ENCODE assay signal across 8 cellular contexts in the genomic region with DNA sequence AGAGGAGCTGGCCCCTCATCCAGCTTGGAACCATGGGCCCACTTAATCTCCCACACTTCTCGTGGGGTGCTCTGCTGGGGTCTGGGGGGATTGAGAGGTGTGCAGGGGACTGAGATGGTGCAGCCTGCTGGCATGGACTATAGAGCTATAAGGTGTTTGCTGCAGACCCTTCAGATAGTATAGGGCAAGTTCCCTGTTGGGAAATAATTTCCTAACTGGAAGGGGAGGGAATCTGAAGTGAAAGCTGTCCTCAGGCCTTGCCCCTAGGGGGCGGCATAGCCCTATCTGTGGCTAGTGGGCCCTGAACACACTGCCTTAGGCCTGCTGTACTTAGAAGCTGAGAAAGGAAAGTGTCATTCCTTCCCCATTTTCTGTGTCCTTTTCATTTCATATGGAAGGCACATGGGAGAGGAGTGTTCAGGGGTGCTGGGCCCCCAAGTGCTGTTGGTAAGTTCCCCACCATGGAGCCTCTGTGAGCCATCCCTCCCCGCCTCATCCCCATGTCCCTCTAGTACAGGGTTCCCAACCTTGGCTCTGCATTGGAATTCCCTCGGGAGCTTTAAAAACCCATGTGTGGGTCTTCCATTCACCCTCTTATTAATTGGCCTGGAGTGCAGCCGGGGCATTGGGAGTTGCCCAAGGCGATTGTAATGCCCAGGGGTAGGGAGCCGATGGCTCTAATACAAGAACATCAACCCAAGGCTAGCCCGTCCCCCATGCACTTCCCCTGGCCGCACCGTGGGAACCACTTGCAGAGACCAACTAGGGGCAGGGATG. TPM values are rescaled to one million over a fixed set of nuclear protein-coding genes. Genes with fewer than 3 reads are reported as not detected.
DNase-seq lines count a peak whose midpoint lies in the region; ATAC-seq and TF ChIP-seq lines count a peak whose summit lies in the region.

No MANE protein-coding gene starts in this region.

- peak overlapping the region in 56 of 59 donors; percentile 12 to 90 (median 73) for H3K27ac ChIP-seq in dorsolateral prefrontal cortex
- no peak overlapping the region for H3K27ac ChIP-seq in lower lobe of right lung

- intact Hi-C loops in dorsolateral prefrontal cortex (cut with DNase I) (loop anchor here (1.0 to 2.0 kb wide), 2 partner anchors 58 to 59 kb away; no protein-coding TSS in a partner anchor), lower lobe of right lung (cut with DNase I) (no loop called here)

- DNase-seq in BE2C (peak; percentile 88), H4 (ENCODE audit: low spot score) (peak; percentile 80), NCI-H446 (lab: John Stamatoyannopoulos, UW) (peak; percentile 62 to 82), dorsolateral prefrontal cortex (peak; percentile 64 to 87 (median 76)), lower lobe of right lung (peak; percentile 71)
- DNase-seq in activated CD4-positive, alpha-beta T cell treated with anti-CD3 and anti-CD28 coated beads for 4 hours = peak; percentile 26 to 45
- peak in 5 of 6 experiments; percentile 5 to 27 (median 18) for DNase-seq in stimulated activated naive CD4-positive, alpha-beta T cell (lab: John Stamatoyannopoulos, UW)

- H3K4me3 ChIP-seq in BE2C (ENCODE audit: low read depth, low read length) = peak overlapping the region; percentile 11; the same call in 1 of the 2 replicates
- H3K4me3 ChIP-seq in dorsolateral prefrontal cortex = no peak overlapping the region
- H3K4me3 ChIP-seq in lower lobe of right lung = no peak overlapping the region

- TF ChIP-seq CTCF in BE2C (IDR thresholded peaks at IDR 0.05; ENCODE audit: low read depth, low read length) (peak; percentile 99), dorsolateral prefrontal cortex (IDR thresholded peaks at IDR 0.05 in 54 of 56, conservative IDR thresholded peaks at IDR 0.05 in 2 of 56; ENCODE audit: low read depth in 1 of 56, partially characterized antibody in 56 of 56) (peak; percentile 56 to 91 (median 83)), lower lobe of right lung (IDR thresholded peaks at IDR 0.05) (peak; percentile 74)

- H3K36me3 ChIP-seq in BE2C (peaks cover 22% of the 10 kb centered on the region), lower lobe of right lung (peaks cover 40% of the 10 kb centered on the region)

- H3K27me3 ChIP-seq in BE2C (no peaks in the 10 kb centered on the region), dorsolateral prefrontal cortex (no peaks in the 10 kb centered on the region), lower lobe of right lung (ENCODE audit: low read depth) (no peaks in the 10 kb centered on the region)

- H3K4me1 ChIP-seq in BE2C = peaks cover 8% of the 10 kb centered on the region
- peaks cover 18% of the 10 kb centered on the region for H3K4me1 ChIP-seq in lower lobe of right lung

- no peaks in the 10 kb centered on the region for H3K9me3 ChIP-seq in BE2C
- no peaks in the 10 kb centered on the region for H3K9me3 ChIP-seq in lower lobe of right lung

- ATAC-seq in lower lobe of right lung (peak; percentile 76 to 82), HG02588 (IDR thresholded peaks at IDR 0.05; ENCODE audit: unreplicated experiment) (no peak)

RNA-seq across cellular contexts. Expression of gene GOSR2, which starts 19.7 kb away (rescaled TPM):
- polyA plus RNA-seq in BE2C (2012; ENCODE audit: insufficient read depth, insufficient read length, low read depth) = 94.5 TPM
- total RNA-seq in H4 (2014; rRNA removed; shearing (Covaris generic)) = 45.7 and 52.8 TPM in 2 replicates
- 10 to 100 TPM; 50.9 to 76.8 (median 64.0) TPM for total RNA-seq in dorsolateral prefrontal cortex
- 55.2 TPM for total RNA-seq in lower lobe of right lung

RNA-seq across cellular contexts. Expression of gene RPRML, which starts 36.4 kb away (rescaled TPM):
- 4.7 TPM for polyA plus RNA-seq in BE2C (2012; ENCODE audit: insufficient read depth, insufficient read length, low read depth)
- 0.82 and 1.3 TPM in 2 replicates for total RNA-seq in H4 (2014; rRNA removed; shearing (Covaris generic))
- 10 to 100 TPM; 10.9 to 46.6 (median 25.4) TPM for total RNA-seq in dorsolateral prefrontal cortex
- total RNA-seq in lower lobe of right lung = not detected

Comparison
In these comparisons a context has a peak if more than half of its experiments do, and no peak if none do; other contexts are left out.
1. DNase-seq: peak in every context shown above with its lines; median percentile 88 in BE2C; 80 in H4; 76 in dorsolateral prefrontal cortex; 72 in NCI-H446; 71 in lower lobe of right lung; 36 in activated CD4-positive, alpha-beta T cell treated with anti-CD3 and anti-CD28 coated beads for 4 hours; 18 in stimulated activated naive CD4-positive, alpha-beta T cell.